ENCODE assay signal across 27 cellular contexts in the genomic region with DNA sequence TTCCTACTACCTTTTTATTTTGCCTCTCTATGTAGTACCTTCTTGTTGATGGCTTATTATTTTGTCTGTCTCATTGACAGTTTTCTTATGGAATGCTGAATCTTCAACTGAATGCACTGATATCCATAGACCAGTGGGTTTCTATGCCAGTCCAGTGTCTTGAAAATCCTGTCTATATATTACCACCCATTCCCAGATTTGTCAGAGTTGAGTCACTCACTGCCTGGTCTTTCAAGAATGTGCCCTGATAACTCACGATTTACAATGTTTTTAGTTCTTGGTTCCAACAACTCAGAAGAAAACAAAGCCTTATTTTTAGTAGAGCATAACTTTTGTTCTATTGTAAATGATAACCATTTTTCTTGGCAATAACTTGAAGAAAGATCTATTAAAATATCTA.
DNase-seq lines count a peak whose midpoint lies in the region; ATAC-seq and TF ChIP-seq lines count a peak whose summit lies in the region.
"Had no signal": no experiment of that assay in that cellular context is flagged by ENCODE, and none has a peak within 500 bp of the region (broad histone marks: within the 10 kb centered on the region; RNA-seq: fewer than 3 reads in every experiment).

No MANE protein-coding gene starts in this region.

- H3K27ac Mint-ChIP-seq in MCF 10A (ENCODE audit: low read depth, unreplicated experiment): no peak overlapping the region
- H3K27ac Mint-ChIP-seq: brain; CD4-positive, CD25-positive, alpha-beta regulatory T cell; naive thymus-derived CD8-positive, alpha-beta T cell; T-helper 17 cell had no signal

- TF ChIP-seq CTCF in MCF 10A (IDR thresholded peaks at IDR 0.05; ENCODE audit: unreplicated experiment) (no peak), breast epithelium (IDR thresholded peaks at IDR 0.05) (no peak), esophagus muscularis mucosa (IDR thresholded peaks at IDR 0.05) (no peak), lower leg skin (IDR thresholded peaks at IDR 0.05) (no peak)

- no peaks in the 10 kb centered on the region for H3K4me1 ChIP-seq in breast epithelium
- H3K4me1 ChIP-seq in esophagus muscularis mucosa: no peaks in the 10 kb centered on the region
- H3K4me1 ChIP-seq: lower lobe of right lung, pancreas had no signal

- CTCF ChIA-PET in MCF 10A (lab: Yijun Ruan, JAX): no interaction called here

- peaks cover 9% of the 10 kb centered on the region for H3K27me3 Mint-ChIP-seq in MCF 10A (ENCODE audit: insufficient read depth, unreplicated experiment)
- H3K27me3 Mint-ChIP-seq: brain; CD4-positive, CD25-positive, alpha-beta regulatory T cell; T-helper 17 cell had no signal

- BruUV-seq in MCF 10A (replicated peaks; lab: Mats Ljungman, UMichigan): no TSS peak

- 66% methylated on average over 1 of the region's 1 CpG for WGBS in esophagus muscularis mucosa
- whole genome bisulfite sequencing in lower leg skin, 2 donors: 32 to 62% methylated on average over 1 of the region's 1 CpG

- H3K27me3 ChIP-seq in breast epithelium (no peaks in the 10 kb centered on the region), esophagus muscularis mucosa (no peaks in the 10 kb centered on the region)
- H3K27me3 ChIP-seq: pancreas had no signal

- H3K4me1 Mint-ChIP-seq in MCF 10A (ENCODE audit: insufficient read depth, unreplicated experiment): no peaks in the 10 kb centered on the region
- H3K4me1 Mint-ChIP-seq: brain; CD4-positive, CD25-positive, alpha-beta regulatory T cell; naive thymus-derived CD8-positive, alpha-beta T cell; T-helper 17 cell had no signal

- no peak overlapping the region for H3K4me3 ChIP-seq in breast epithelium
- H3K4me3 ChIP-seq in esophagus muscularis mucosa: no peak overlapping the region
- no peak overlapping the region for H3K4me3 ChIP-seq in lower leg skin (ENCODE audit: low read depth, poor library complexity, severe bottlenecking)
- H3K4me3 ChIP-seq: lower lobe of right lung, pancreas had no signal

- no peak overlapping the region for H3K27ac ChIP-seq in breast epithelium
- H3K27ac ChIP-seq in esophagus muscularis mucosa (replicated peaks in 1 of 4): no peak overlapping the region
- H3K27ac ChIP-seq: 22Rv1, epithelial cell of prostate, lower lobe of right lung, pancreas, WERI-Rb-1 had no signal

- POLR2A ChIA-PET in MCF 10A (lab: Yijun Ruan, JAX): no interaction called here

- no peaks in the 10 kb centered on the region for H3K9me3 ChIP-seq in breast epithelium
- H3K9me3 ChIP-seq in esophagus muscularis mucosa: no peaks in the 10 kb centered on the region
- H3K9me3 ChIP-seq: lower lobe of right lung, pancreas had no signal

- DNase-seq in MCF 10A (ENCODE audit: unreplicated experiment) (peak; percentile 27), breast epithelium (ENCODE audit: low spot score in 2 of 2) (no peak), amniotic epithelial cell (ENCODE audit: low read depth) (peak; percentile 76), iris pigment epithelial cell (ENCODE audit: low read depth) (peak; percentile 69), esophagus muscularis mucosa (ENCODE audit: extremely low spot score) (no peak), lower leg skin (ENCODE audit: low spot score in 2 of 2) (no peak)
- DNase-seq in activated CD8-positive, alpha-beta memory T cell treated with anti-CD3 and anti-CD28 coated beads, Interleukin-2, amount 50 U/mL, for 4 hours: no peak
- DNase-seq: activated CD4-positive, alpha-beta T cell treated with anti-CD3 and anti-CD28 coated beads, Interleukin-2, amount 50 U/mL, for 48 hours; activated naive CD4-positive, alpha-beta T cell treated with Interleukin-2 at 50 U/mL for 16 hours; activated T-cell treated with anti-CD3 and anti-CD28 coated beads, Interleukin-2, amount 50 U/mL, for 1 hour; CD4-positive, CD25-positive, alpha-beta regulatory T cell; cortex of kidney; DMS153; lower lobe of right lung; MM.1S; naive thymus-derived CD8-positive, alpha-beta T cell; NCI-H187 treated with DMSO at 0.1 percent for 48 hours; pancreas; SIG-M5; small intestine; stimulated activated CD8-positive, alpha-beta memory T cell treated with anti-CD3 and anti-CD28 coated beads, Interleukin-4, amount 100 ng/mL, for 48 hours; T-helper 17 cell; WERI-Rb-1 had no signal

- no peak for ATAC-seq in HG02884 (IDR thresholded peaks at IDR 0.05; ENCODE audit: unreplicated experiment)
- ATAC-seq: lower lobe of right lung; naive thymus-derived CD8-positive, alpha-beta T cell; pancreas; T-helper 17 cell had no signal

- TF ChIP-seq POLR2A in breast epithelium (IDR thresholded peaks at IDR 0.05) (no peak), esophagus muscularis mucosa (IDR thresholded peaks at IDR 0.05; ENCODE audit: low read depth) (no peak), lower leg skin (IDR thresholded peaks at IDR 0.05) (no peak)

- no peak for TF ChIP-seq EP300 in esophagus muscularis mucosa (IDR thresholded peaks at IDR 0.05)

- H3K4me3 Mint-ChIP-seq in MCF 10A (ENCODE audit: unreplicated experiment): no peak overlapping the region
- H3K4me3 Mint-ChIP-seq: brain; CD4-positive, CD25-positive, alpha-beta regulatory T cell; naive thymus-derived CD8-positive, alpha-beta T cell; T-helper 17 cell had no signal

- intact Hi-C loops in MCF 10A (cut with micrococcal nuclease): no loop called here
- intact Hi-C loops in breast epithelium (cut with DNase I; ENCODE audit: low total_unique reads): no loop called here
- intact Hi-C loops in esophagus muscularis mucosa (cut with DNase I): no loop called here
- intact Hi-C loops in lower leg skin (cut with DNase I; ENCODE audit: low total_unique reads): no loop called here

- H3K9me3 Mint-ChIP-seq in MCF 10A (ENCODE audit: unreplicated experiment): no peaks in the 10 kb centered on the region
- H3K9me3 Mint-ChIP-seq: brain had no signal

- H3K36me3 Mint-ChIP-seq in MCF 10A (ENCODE audit: insufficient read depth, unreplicated experiment): no peaks in the 10 kb centered on the region
- H3K36me3 Mint-ChIP-seq: brain; CD4-positive, CD25-positive, alpha-beta regulatory T cell; naive thymus-derived CD8-positive, alpha-beta T cell had no signal

- H3K36me3 ChIP-seq in breast epithelium: no peaks in the 10 kb centered on the region
- no peaks in the 10 kb centered on the region for H3K36me3 ChIP-seq in esophagus muscularis mucosa
- H3K36me3 ChIP-seq: lower lobe of right lung, pancreas, WERI-Rb-1 had no signal

Comparison
In these comparisons a context has a peak if more than half of its experiments do, and no peak if none do; other contexts are left out.
1. DNase-seq: peak in MCF 10A (single experiment), amniotic epithelial cell (single experiment) and iris pigment epithelial cell (single experiment); none in breast epithelium (0 of 2), esophagus muscularis mucosa (single experiment), activated CD8-positive, alpha-beta memory T cell treated with anti-CD3 and anti-CD28 coated beads, Interleukin-2, amount 50 U/mL, for 4 hours (single experiment) and lower leg skin (0 of 2).